9 cellular contexts compared by ENCODE assay signal in genomic region chr11:114440971-114441810, GRCh38. TPM values are rescaled to one million over a fixed set of nuclear protein-coding genes. Genes with fewer than 3 reads are reported as not detected.
DNase-seq lines count a peak whose midpoint lies in the region; ATAC-seq and TF ChIP-seq lines count a peak whose summit lies in the region.
"Had no signal": no experiment of that assay in that cellular context is flagged by ENCODE, and none has a peak within 500 bp of the region (broad histone marks: within the 10 kb centered on the region; RNA-seq: fewer than 3 reads in every experiment).

No MANE protein-coding gene starts in this region.

- no peaks in the 10 kb centered on the region for H3K9me3 ChIP-seq in CD4-positive, CD25-positive, alpha-beta regulatory T cell (ENCODE audit: control insufficient read depth in 2 of 2, low read length in 2 of 2)
- H3K9me3 ChIP-seq in HUES64 (ENCODE audit: insufficient read depth, low read depth, low read length), result no peaks in the 10 kb centered on the region
- H3K9me3 ChIP-seq in mesodermal cell (ENCODE audit: control insufficient read depth, low read length), result no peaks in the 10 kb centered on the region
- no peaks in the 10 kb centered on the region for H3K9me3 ChIP-seq in thyroid gland

- no peak overlapping the region for H3K27ac Mint-ChIP-seq in CD4-positive, CD25-positive, alpha-beta regulatory T cell
- no peak overlapping the region for H3K27ac Mint-ChIP-seq in activated naive CD8-positive, alpha-beta T cell

- TF ChIP-seq CTCF in thyroid gland (IDR thresholded peaks at IDR 0.05), result no peak

- peaks cover 36% of the 10 kb centered on the region for H3K4me1 ChIP-seq in CD4-positive, CD25-positive, alpha-beta regulatory T cell (ENCODE audit: control insufficient read depth, insufficient read depth, low read length, poor library complexity, severe bottlenecking)
- H3K4me1 ChIP-seq in HUES64 (ENCODE audit: insufficient read depth, low read length), result peaks cover 32% of the 10 kb centered on the region
- H3K4me1 ChIP-seq in mesodermal cell (ENCODE audit: control insufficient read depth, insufficient read depth, low read length, poor library complexity, severe bottlenecking), result peaks cover 25% of the 10 kb centered on the region
- peaks cover 12 to 19% of the 10 kb centered on the region in 2 donors for H3K4me1 ChIP-seq in thyroid gland

- H3K4me3 ChIP-seq in CD4-positive, CD25-positive, alpha-beta regulatory T cell (ENCODE audit: low read depth, low read length), result peak overlapping the region; percentile 90
- H3K4me3 ChIP-seq in HUES64 (ENCODE audit: low read length), result peak overlapping the region; percentile 83
- H3K4me3 ChIP-seq in mesodermal cell (ENCODE audit: extremely low read depth, insufficient read depth, low read length, poor library complexity, severe bottlenecking), result peak overlapping the region; percentile 99
- H3K4me3 ChIP-seq in thyroid gland (replicated peaks in 1 of 3), result no peak overlapping the region
- H3K4me3 ChIP-seq: lung had no signal

- no peaks in the 10 kb centered on the region for H3K27me3 ChIP-seq in CD4-positive, CD25-positive, alpha-beta regulatory T cell (ENCODE audit: control insufficient read depth, insufficient read depth, low read length)
- no peaks in the 10 kb centered on the region for H3K27me3 ChIP-seq in HUES64 (ENCODE audit: insufficient read depth, low read length)
- H3K27me3 ChIP-seq in thyroid gland, result no peaks in the 10 kb centered on the region

- DNase-seq in CD4-positive, CD25-positive, alpha-beta regulatory T cell, result peak in 1 of 3 donors; percentile 15
- DNase-seq in 8988T (no peak), thyroid gland (no peak)

- peaks cover 18% of the 10 kb centered on the region for H3K36me3 ChIP-seq in CD4-positive, CD25-positive, alpha-beta regulatory T cell (ENCODE audit: control insufficient read depth, insufficient read depth, low read length)
- H3K36me3 ChIP-seq in HUES64 (ENCODE audit: insufficient read depth, low read length), result peaks cover 45% of the 10 kb centered on the region
- peaks cover 49% of the 10 kb centered on the region for H3K36me3 ChIP-seq in mesodermal cell (ENCODE audit: control insufficient read depth, insufficient read depth, low read length)
- H3K36me3 ChIP-seq in thyroid gland, result peaks cover under 1 to 2% of the 10 kb centered on the region in 2 donors

- peaks cover 16% of the 10 kb centered on the region for H3K36me3 Mint-ChIP-seq in CD4-positive, CD25-positive, alpha-beta regulatory T cell
- H3K36me3 Mint-ChIP-seq in activated naive CD8-positive, alpha-beta T cell, result peaks cover under 1% of the 10 kb centered on the region

- H3K4me3 Mint-ChIP-seq in CD4-positive, CD25-positive, alpha-beta regulatory T cell, result peak overlapping the region; percentile 26 to 98 (median 55)
- peak overlapping the region; percentile 98 for H3K4me3 Mint-ChIP-seq in activated naive CD8-positive, alpha-beta T cell

- no peak for TF ChIP-seq POLR2A in thyroid gland (IDR thresholded peaks at IDR 0.05)

- ATAC-seq in CD4-positive, CD25-positive, alpha-beta regulatory T cell (ENCODE audit: low read depth in 2 of 2), result no peak
- ATAC-seq in HG03571 (IDR thresholded peaks at IDR 0.05; ENCODE audit: unreplicated experiment) (no peak), GM21723 (IDR thresholded peaks at IDR 0.05; ENCODE audit: unreplicated experiment) (no peak)

- H3K9me3 Mint-ChIP-seq in CD4-positive, CD25-positive, alpha-beta regulatory T cell, result no peaks in the 10 kb centered on the region
- no peaks in the 10 kb centered on the region for H3K9me3 Mint-ChIP-seq in activated naive CD8-positive, alpha-beta T cell (ENCODE audit: low read depth)

- no peaks in the 10 kb centered on the region for H3K27me3 Mint-ChIP-seq in CD4-positive, CD25-positive, alpha-beta regulatory T cell
- no peaks in the 10 kb centered on the region for H3K27me3 Mint-ChIP-seq in activated naive CD8-positive, alpha-beta T cell

- H3K27ac ChIP-seq in CD4-positive, CD25-positive, alpha-beta regulatory T cell (ENCODE audit: insufficient read depth, low read length, poor library complexity, severe bottlenecking), result no peak overlapping the region
- H3K27ac ChIP-seq in HUES64 (ENCODE audit: low read depth, low read length) (no peak overlapping the region), mesodermal cell (ENCODE audit: low read depth, low read length, severe bottlenecking) (peak overlapping the region; percentile 99), thyroid gland (no peak overlapping the region)

- no peak overlapping the region for H3K9ac ChIP-seq in HUES64 (ENCODE audit: low read depth, low read length)

- WGBS in HUES64, result 67% methylated on average over 6 of the region's 8 CpGs
- WGBS in mesodermal cell (ENCODE audit: insufficient coverage in 2 of 2), 2 experiments, result 72 to 75% methylated on average over 3 of the region's 8 CpGs
- 87 to 88% methylated on average over 8 of the region's 8 CpGs for WGBS in thyroid gland, 2 donors

- peaks cover 35 to 56% (median 45%) of the 10 kb centered on the region in 4 donors for H3K4me1 Mint-ChIP-seq in CD4-positive, CD25-positive, alpha-beta regulatory T cell
- H3K4me1 Mint-ChIP-seq in activated naive CD8-positive, alpha-beta T cell (ENCODE audit: low read depth), result peaks cover 36% of the 10 kb centered on the region

- intact Hi-C loops in thyroid gland (cut with DNase I), result no loop called here

RNA-seq across cellular contexts. Expression of gene REXO2, which starts 1.9 kb away (rescaled TPM):
- total RNA-seq in CD4-positive, CD25-positive, alpha-beta regulatory T cell, result 44.1 TPM
- polyA plus RNA-seq in CD4-positive, CD25-positive, alpha-beta regulatory T cell, result 10 to 100 TPM; 70.3 to 88.5 (median 77.0) TPM
- polyA plus RNA-seq in HUES64 (2013, experiment 1 of 2), result 119 TPM
- polyA plus RNA-seq in HUES64 (2013, experiment 2 of 2), result 107 TPM
- polyA plus RNA-seq in mesodermal cell (2013, experiment 1 of 2), result 152 TPM
- 175 TPM for polyA plus RNA-seq in mesodermal cell (2013, experiment 2 of 2)
- total RNA-seq in thyroid gland, result 100 to 1,000 TPM in 1 of 4 donors, 10 to 100 TPM in 3; 49.0 to 105 (median 63.0) TPM

RNA-seq across cellular contexts. Expression of gene RBM7, which starts 40.7 kb away (rescaled TPM):
- 57.2 TPM for total RNA-seq in CD4-positive, CD25-positive, alpha-beta regulatory T cell
- polyA plus RNA-seq in CD4-positive, CD25-positive, alpha-beta regulatory T cell, result 10 to 100 TPM; 28.7 to 37.1 (median 30.6) TPM
- polyA plus RNA-seq in HUES64 (2013, experiment 1 of 2), result 43.4 TPM
- 43.6 TPM for polyA plus RNA-seq in HUES64 (2013, experiment 2 of 2)
- 43.4 TPM for polyA plus RNA-seq in mesodermal cell (2013, experiment 1 of 2)
- 62.9 TPM for polyA plus RNA-seq in mesodermal cell (2013, experiment 2 of 2)
- total RNA-seq in thyroid gland, result 10 to 100 TPM; 20.8 to 30.1 (median 23.7) TPM

RNA-seq across cellular contexts. Expression of gene C11orf71, which starts 40.9 kb away (rescaled TPM):
- 15.4 TPM for total RNA-seq in CD4-positive, CD25-positive, alpha-beta regulatory T cell
- polyA plus RNA-seq in CD4-positive, CD25-positive, alpha-beta regulatory T cell, result 10 to 100 TPM; 11.4 to 17.2 (median 16.0) TPM
- 3.4 TPM for polyA plus RNA-seq in HUES64 (2013, experiment 1 of 2)
- 4.2 TPM for polyA plus RNA-seq in HUES64 (2013, experiment 2 of 2)
- polyA plus RNA-seq in mesodermal cell (2013, experiment 1 of 2), result 3.9 TPM
- 4.7 TPM for polyA plus RNA-seq in mesodermal cell (2013, experiment 2 of 2)
- 10 to 100 TPM; 13.6 to 19.7 (median 16.2) TPM for total RNA-seq in thyroid gland

Comparison
In these comparisons a context has a peak if more than half of its experiments do, and no peak if none do; other contexts are left out.
1. H3K4me3 ChIP-seq: peak in CD4-positive, CD25-positive, alpha-beta regulatory T cell (single experiment), HUES64 (single experiment) and mesodermal cell (single experiment); none in thyroid gland (0 of 3).